In the genomic region with DNA sequence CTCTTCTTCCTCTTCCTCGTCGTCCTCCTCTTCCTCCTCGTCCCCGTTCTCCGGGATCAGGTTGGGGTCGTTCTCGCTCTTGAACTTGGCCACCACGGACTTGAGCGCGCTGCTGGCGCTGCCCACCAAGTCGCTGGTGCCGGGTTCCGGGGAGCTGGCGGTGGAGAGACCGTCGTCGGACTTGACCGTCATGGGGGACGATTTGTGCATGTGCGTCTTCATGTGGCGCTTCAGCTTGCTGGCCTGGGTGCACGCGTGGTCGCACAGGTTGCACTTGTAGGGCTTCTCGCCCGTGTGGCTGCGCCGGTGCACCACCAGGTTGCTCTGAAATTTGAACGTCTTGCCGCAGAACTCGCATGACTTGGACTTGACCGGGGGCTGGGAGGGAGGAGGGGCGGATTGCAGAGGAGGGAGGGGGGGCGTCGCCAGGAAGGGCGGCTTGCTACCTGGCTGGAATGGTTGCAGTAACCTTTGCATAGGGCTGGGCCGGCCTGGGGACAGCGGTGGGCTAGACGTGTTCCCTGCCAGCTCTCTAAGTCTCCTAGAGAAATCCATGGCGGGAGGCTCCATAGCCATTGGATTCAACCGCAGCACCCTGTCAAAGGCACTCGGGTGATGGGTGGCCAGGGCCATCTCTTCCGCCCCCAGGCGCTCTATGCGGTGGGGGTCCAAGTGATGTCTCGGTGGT, we compare ENCODE assay signal across 24 cellular contexts.
"Had no signal": no experiment of that assay in that cellular context is flagged by ENCODE, and none has a peak within 500 bp of the region (broad histone marks: within the 10 kb centered on the region; RNA-seq: fewer than 3 reads in every experiment).

No MANE protein-coding gene starts in this region.

- H3K9me3 ChIP-seq: heart right ventricle, mucosa of descending colon, prostate gland, stomach, suprapubic skin, transverse colon, uterus had no signal

- H3K27me3 ChIP-seq: cardiac muscle cell, heart right ventricle, stomach, suprapubic skin, transverse colon, uterus had no signal

- H3K36me3 ChIP-seq: cardiac muscle cell, prostate gland, transverse colon, uterus had no signal

- H3K4me3 Mint-ChIP-seq: activated naive CD4-positive, alpha-beta T cell treated with anti-CD3 and anti-CD28 coated beads for 36 hours; activated T-cell treated with anti-CD3 and anti-CD28 coated beads, Interleukin-2, amount 50 U/mL, for 4 hours; T-cell; T-helper 2 cell treated with Interferon-gamma antibody and Interleukin-4, amounts not matched to agents 5 μg/mL and 100 μg/mL, for 36 hours had no signal

- H3K9me3 Mint-ChIP-seq: activated naive CD4-positive, alpha-beta T cell treated with anti-CD3 and anti-CD28 coated beads for 36 hours; activated T-cell treated with anti-CD3 and anti-CD28 coated beads, Interleukin-2, amount 50 U/mL, for 4 hours; T-cell; T-helper 2 cell treated with Interferon-gamma antibody and Interleukin-4, amounts not matched to agents 5 μg/mL and 100 μg/mL, for 36 hours had no signal

- H3K36me3 Mint-ChIP-seq: T-cell had no signal

- H3K4me3 ChIP-seq: cardiac muscle cell, heart right ventricle, mucosa of descending colon, prostate gland, stomach, suprapubic skin, transverse colon, uterus had no signal

- H3K27ac Mint-ChIP-seq: activated naive CD4-positive, alpha-beta T cell treated with anti-CD3 and anti-CD28 coated beads for 36 hours; T-cell; T-helper 2 cell treated with Interferon-gamma antibody and Interleukin-4, amounts not matched to agents 5 μg/mL and 100 μg/mL, for 36 hours had no signal

- H3K4me1 Mint-ChIP-seq: T-cell had no signal

- FAIRE-seq: endometrium had no signal

- DNase-seq: activated CD4-positive, alpha-beta T cell treated with anti-CD3 and anti-CD28 coated beads for 1 hour; activated CD8-positive, alpha-beta memory T cell treated with anti-CD3 and anti-CD28 coated beads for 24 hours; activated CD8-positive, alpha-beta memory T cell treated with anti-CD3 and anti-CD28 coated beads, Interleukin-2, amount 50 U/mL, for 4 hours; activated effector memory CD4-positive, alpha-beta T cell treated with Interleukin-2 at 50 U/mL for 16 hours; activated naive CD4-positive, alpha-beta T cell treated with anti-CD3 and anti-CD28 coated beads for 36 hours; activated T-cell treated with anti-CD3 and anti-CD28 coated beads, Interleukin-2, amount 50 U/mL, for 4 hours; amygdala; effector CD4-positive, alpha-beta T cell; heart right ventricle; islet precursor cell; left colon; mesendoderm; mucosa of descending colon; stimulated activated CD4-positive, alpha-beta T cell treated with anti-CD3 and anti-CD28 coated beads, Interleukin-4, amount 100 ng/mL, for 1 hour; stomach; T-cell; transverse colon; uterus had no signal

- H3K4me1 ChIP-seq: prostate gland, transverse colon, uterus had no signal

- H3K27ac ChIP-seq: cardiac muscle cell, heart right ventricle, prostate gland, stomach, suprapubic skin, transverse colon, uterus, VCaP had no signal
